ENCODE assay signal across 2 cellular contexts in the genomic region with DNA sequence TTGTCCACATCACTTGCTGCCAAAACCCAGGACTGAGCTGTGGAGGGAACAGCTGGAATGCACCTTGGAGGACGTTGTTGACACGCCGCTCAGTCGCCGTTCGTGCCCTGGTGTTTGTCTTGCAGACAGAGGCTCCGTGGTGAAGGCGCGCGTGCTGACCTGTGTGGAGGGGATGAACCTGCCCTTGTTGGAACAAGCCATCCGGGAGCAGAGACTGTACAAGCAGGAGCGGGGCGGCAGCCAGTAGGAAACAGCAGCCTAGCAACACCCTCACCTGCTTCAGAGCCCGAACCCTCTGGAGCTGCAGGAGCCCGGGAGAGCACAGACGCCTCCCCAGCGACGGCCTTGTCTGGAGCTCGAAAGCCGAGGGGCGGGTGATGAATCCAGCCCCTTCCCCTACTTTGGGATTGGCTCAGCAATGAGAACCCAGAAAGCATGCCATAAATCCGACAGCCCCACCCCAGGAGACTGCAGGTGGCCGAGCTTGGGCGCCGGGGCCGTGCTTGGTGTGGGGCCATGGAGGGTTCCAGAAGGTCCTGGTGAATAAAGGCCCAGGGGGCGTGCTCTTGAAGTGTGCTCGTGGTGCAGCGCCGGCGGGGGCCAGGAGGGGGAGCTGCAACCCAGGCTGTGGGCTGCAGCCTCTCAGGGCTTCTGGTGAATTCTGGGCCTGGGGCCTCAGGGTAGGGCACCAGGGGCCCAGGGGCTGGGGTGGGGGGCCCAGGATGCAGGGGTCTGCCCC.
TF ChIP-seq lines count a peak whose summit lies in the region.

No MANE protein-coding gene starts in this region.

TF ChIP-seq in IMR-90, 13 proteins besides CTCF, POLR2A, EP300 and RAD21:
- TF ChIP-seq SMC3 (IDR thresholded peaks at IDR 0.05; ENCODE audit: low read depth, low read length) (peak; percentile 41; the same call in 1 of the 2 replicates), MAFK (IDR thresholded peaks at IDR 0.05; ENCODE audit: low read depth, low read length) (no peak), FOS (IDR thresholded peaks at IDR 0.05; ENCODE audit: low read depth, low read length) (no peak), CHD1 (IDR thresholded peaks at IDR 0.05; ENCODE audit: low read depth, low read length) (no peak)

TF ChIP-seq in WTC11, 78 proteins besides CTCF, POLR2A, EP300 and RAD21:
- TF ChIP-seq FOXP1 (CRISPR knock-in tag; IDR thresholded peaks at IDR 0.05; ENCODE audit: borderline replicate concordance) (no peak), MAX (CRISPR knock-in tag; IDR thresholded peaks at IDR 0.05) (peak; percentile 61; the same call in 1 of the 2 replicates), E2F4 (CRISPR knock-in tag; IDR thresholded peaks at IDR 0.05; ENCODE audit: borderline replicate concordance, low read depth) (no peak), ETV6 (CRISPR knock-in tag; IDR thresholded peaks at IDR 0.05) (peak; percentile 66; the same call in 1 of the 2 replicates), TEAD1 (CRISPR knock-in tag; IDR thresholded peaks at IDR 0.05) (no peak), RORB (CRISPR knock-in tag; IDR thresholded peaks at IDR 0.05) (no peak), ZNF219 (CRISPR knock-in tag; IDR thresholded peaks at IDR 0.05; ENCODE audit: borderline replicate concordance) (no peak), ZNF138 (CRISPR knock-in tag; conservative IDR thresholded peaks at IDR 0.05) (no peak), ZNF423 (CRISPR knock-in tag; IDR thresholded peaks at IDR 0.05) (no peak), GABPB1 (CRISPR knock-in tag; IDR thresholded peaks at IDR 0.05) (peak; percentile 58; the same call in 1 of the 2 replicates), HMGXB4 (CRISPR knock-in tag; IDR thresholded peaks at IDR 0.05) (0 out of 2 replicates have a peak, but pooled peaks have one; percentile 12), CREB1 (CRISPR knock-in tag; IDR thresholded peaks at IDR 0.05) (no peak), ZNF263 (CRISPR knock-in tag; IDR thresholded peaks at IDR 0.05; ENCODE audit: low read depth) (no peak)
- TF ChIP-seq, protein P1, sequence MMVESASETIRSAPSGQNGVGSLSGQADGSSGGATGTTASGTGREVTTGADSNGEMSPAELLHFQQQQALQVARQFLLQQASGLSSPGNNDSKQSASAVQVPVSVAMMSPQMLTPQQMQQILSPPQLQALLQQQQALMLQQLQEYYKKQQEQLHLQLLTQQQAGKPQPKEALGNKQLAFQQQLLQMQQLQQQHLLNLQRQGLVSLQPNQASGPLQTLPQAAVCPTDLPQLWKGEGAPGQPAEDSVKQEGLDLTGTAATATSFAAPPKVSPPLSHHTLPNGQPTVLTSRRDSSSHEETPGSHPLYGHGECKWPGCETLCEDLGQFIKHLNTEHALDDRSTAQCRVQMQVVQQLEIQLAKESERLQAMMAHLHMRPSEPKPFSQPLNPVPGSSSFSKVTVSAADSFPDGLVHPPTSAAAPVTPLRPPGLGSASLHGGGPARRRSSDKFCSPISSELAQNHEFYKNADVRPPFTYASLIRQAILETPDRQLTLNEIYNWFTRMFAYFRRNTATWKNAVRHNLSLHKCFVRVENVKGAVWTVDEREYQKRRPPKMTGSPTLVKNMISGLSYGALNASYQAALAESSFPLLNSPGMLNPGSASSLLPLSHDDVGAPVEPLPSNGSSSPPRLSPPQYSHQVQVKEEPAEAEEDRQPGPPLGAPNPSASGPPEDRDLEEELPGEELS (CRISPR knock-in tag; IDR thresholded peaks at IDR 0.05), result peak; percentile 35; the same call in 1 of the 2 replicates
TF ChIP-seq in WTC11: peak in this region for 5.
